18 cellular contexts compared by ENCODE assay signal in the genomic region with DNA sequence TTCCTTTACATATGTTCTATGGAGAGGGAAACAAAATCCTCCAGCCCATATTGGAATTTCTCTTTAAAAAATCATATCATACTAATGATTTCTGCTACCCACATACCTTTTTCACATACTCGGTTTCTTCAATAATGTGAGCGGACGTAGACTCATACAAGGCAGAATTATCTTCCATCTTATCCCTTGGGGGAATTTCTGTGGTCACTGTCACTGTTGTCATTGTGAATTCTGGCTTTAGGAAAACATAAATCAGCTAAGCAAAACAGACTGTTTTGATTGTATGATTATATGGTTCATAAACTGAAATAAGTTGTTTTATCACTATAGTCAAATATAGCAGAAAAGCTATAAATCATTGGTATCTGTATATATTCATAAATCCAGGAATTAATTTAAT. TPM values are rescaled to one million over a fixed set of nuclear protein-coding genes. Genes with fewer than 3 reads are reported as not detected.
DNase-seq lines count a peak whose midpoint lies in the region; ATAC-seq and TF ChIP-seq lines count a peak whose summit lies in the region.
"Had no signal": no experiment of that assay in that cellular context is flagged by ENCODE, and none has a peak within 500 bp of the region (broad histone marks: within the 10 kb centered on the region; RNA-seq: fewer than 3 reads in every experiment).

No MANE protein-coding gene starts in this region.

- no peaks in the 10 kb centered on the region for H3K9me2 ChIP-seq in SK-N-SH

- no peak for TF ChIP-seq CTCF in SK-N-SH (IDR thresholded peaks at IDR 0.05)
- TF ChIP-seq CTCF in osteoblast (IDR thresholded peaks at IDR 0.05; ENCODE audit: extremely low read depth, low read depth, low read length) = no peak

- POLR2A ChIA-PET in SK-N-SH (lab: Yijun Ruan, JAX) = no interaction called here

- 82% methylated on average over 3 of the region's 3 CpGs for WGBS in SK-N-SH (ENCODE audit: low lambda C conversion rate)

- H3K9ac ChIP-seq in SK-N-SH = no peak overlapping the region
- H3K9ac ChIP-seq: BLaER1, GM23248 had no signal

- H3K9me3 ChIP-seq in SK-N-SH (no peaks in the 10 kb centered on the region), osteoblast (ENCODE audit: low read depth, low read length) (no peaks in the 10 kb centered on the region)
- H3K9me3 ChIP-seq: BLaER1, Caco-2 had no signal

- no peaks in the 10 kb centered on the region for H3K27me3 ChIP-seq in SK-N-SH (ENCODE audit: insufficient read depth)
- no peaks in the 10 kb centered on the region for H3K27me3 ChIP-seq in osteoblast (ENCODE audit: insufficient read depth, low read length)
- H3K27me3 ChIP-seq: BLaER1 had no signal

- peaks cover 0 to 6% of the 10 kb centered on the region in 2 experiments; a peak in 2 of 4 replicates for H3K4me1 ChIP-seq in SK-N-SH (ENCODE audit: control insufficient read depth in 1 of 2, insufficient read depth in 2 of 2, low read depth in 1 of 2, low read length in 1 of 2)
- H3K4me1 ChIP-seq in osteoblast (ENCODE audit: insufficient read depth, low read length) = no peaks in the 10 kb centered on the region

- H4K20me1 ChIP-seq in SK-N-SH (ENCODE audit: insufficient read depth) = no peaks in the 10 kb centered on the region
- no peaks in the 10 kb centered on the region for H4K20me1 ChIP-seq in osteoblast (ENCODE audit: insufficient read depth, low read length)
- H4K20me1 ChIP-seq: BLaER1 had no signal

- peak in 1 of 2 experiments; percentile 77; a peak in 2 of 4 replicates for TF ChIP-seq EP300 in SK-N-SH (IDR thresholded peaks at IDR 0.05; ENCODE audit: borderline replicate concordance in 1 of 2, low read depth in 1 of 2, low read length in 1 of 2)

- H3K4me3 ChIP-seq in SK-N-SH (ENCODE audit: low read depth in 2 of 2, low read length in 1 of 2) (no peak overlapping the region), osteoblast (ENCODE audit: insufficient read depth, low read length) (no peak overlapping the region)
- H3K4me3 ChIP-seq: BLaER1, GM23248 had no signal

- no peak for TF ChIP-seq RAD21 in SK-N-SH (IDR thresholded peaks at IDR 0.05; ENCODE audit: low read length)

- no peaks in the 10 kb centered on the region for H3K36me3 ChIP-seq in SK-N-SH (replicated peaks in 1 of 2; ENCODE audit: control insufficient read depth in 1 of 2, insufficient read depth in 2 of 2, low read length in 1 of 2)
- no peaks in the 10 kb centered on the region for H3K36me3 ChIP-seq in osteoblast (ENCODE audit: insufficient read depth, low read length)
- H3K36me3 ChIP-seq: BLaER1 had no signal

- ATAC-seq in SK-N-SH treated with all-trans-retinoic acid at 6 μM for 48 hours = no peak
- ATAC-seq: CD8-positive, alpha-beta T cell had no signal

- H3K4me2 ChIP-seq in SK-N-SH = no peak overlapping the region
- no peak overlapping the region for H3K4me2 ChIP-seq in osteoblast (ENCODE audit: insufficient read depth, low read length)
- H3K4me2 ChIP-seq: BLaER1 had no signal

- H3K27ac ChIP-seq in SK-N-SH (ENCODE audit: low read depth in 2 of 2, low read length in 1 of 2) = peak overlapping the region in 1 of 2 experiments; percentile 39; a peak in 2 of 4 replicates
- H3K27ac ChIP-seq in osteoblast (ENCODE audit: low read depth, low read length) = no peak overlapping the region
- H3K27ac ChIP-seq: 22Rv1, BLaER1, C4-2B, GM23248 had no signal

- H2AFZ ChIP-seq in SK-N-SH (ENCODE audit: low read depth) (no peak overlapping the region), osteoblast (ENCODE audit: low read length) (peak overlapping the region; percentile 36)
- H2AFZ ChIP-seq: GM23248 had no signal

- no peaks in the 10 kb centered on the region for H3F3A ChIP-seq in SK-N-SH (replicated peaks; ENCODE audit: insufficient read depth)

- DNase-seq in SK-N-SH (no peak), M059J (ENCODE audit: low read depth) (peak; percentile 46), osteoblast (ENCODE audit: insufficient read length, low spot score, missing footprints) (no peak), HUDEP-2 (lab: John Stamatoyannopoulos, UW; ENCODE audit: unreplicated experiment in 76 of 76) (no peak), activated gamma-delta T cell treated with Interleukin-2 at 50 U/mL for 16 hours (no peak)
- DNase-seq: Caco-2; CD4-positive, CD25-positive, alpha-beta regulatory T cell; CD8-positive, alpha-beta T cell; DMS153; DND-41; GM23248; H7; HCEC 1CT; HFFc6 had no signal

- H3K79me2 ChIP-seq in SK-N-SH (ENCODE audit: insufficient read depth) = no peaks in the 10 kb centered on the region; the same call in 1 of the 2 replicates
- no peaks in the 10 kb centered on the region for H3K79me2 ChIP-seq in osteoblast (ENCODE audit: insufficient read depth, low read length)

- CTCF ChIA-PET in SK-N-SH (lab: Yijun Ruan, JAX) = interaction anchor here (0.6 to 1.3 kb wide), 2 partner anchors 47 to 292 kb away, joined by 3 read pairs; no protein-coding TSS in a partner anchor

TF ChIP-seq in SK-N-SH, 30 proteins besides CTCF, POLR2A, EP300 and RAD21:
- TF ChIP-seq GATA2 (CRISPR knock-in tag; IDR thresholded peaks at IDR 0.05) (peak; percentile 77), TAF1 (IDR thresholded peaks at IDR 0.05; ENCODE audit: borderline replicate concordance, low read depth, low read length) (no peak), RCOR1 (IDR thresholded peaks at IDR 0.05; ENCODE audit: low read length) (0 out of 2 replicates have a peak, but pooled peaks have one; percentile 10)

TF ChIP-seq in SK-N-SH treated with all-trans-retinoic acid at 6 μM for 48 hours, 23 proteins besides CTCF, POLR2A, EP300 and RAD21 (continues in another document):
- TF ChIP-seq ZNF565 (CRISPR knock-in tag; conservative IDR thresholded peaks at IDR 0.05; ENCODE audit: low read depth) (no peak), PPARA (CRISPR knock-in tag; IDR thresholded peaks at IDR 0.05; ENCODE audit: borderline replicate concordance) (no peak), OSR1 (CRISPR knock-in tag; IDR thresholded peaks at IDR 0.05) (no peak), ZNF8 (CRISPR knock-in tag; IDR thresholded peaks at IDR 0.05) (no peak), ZNF70 (CRISPR knock-in tag; IDR thresholded peaks at IDR 0.05) (no peak), TOX (CRISPR knock-in tag; IDR thresholded peaks at IDR 0.05; ENCODE audit: borderline replicate concordance) (no peak), GLIS3 (CRISPR knock-in tag; IDR thresholded peaks at IDR 0.05) (no peak), ISL1 (CRISPR knock-in tag; IDR thresholded peaks at IDR 0.05) (no peak), BACH2 (CRISPR knock-in tag; IDR thresholded peaks at IDR 0.05; ENCODE audit: borderline replicate concordance) (no peak)
- TF ChIP-seq, protein P1, sequence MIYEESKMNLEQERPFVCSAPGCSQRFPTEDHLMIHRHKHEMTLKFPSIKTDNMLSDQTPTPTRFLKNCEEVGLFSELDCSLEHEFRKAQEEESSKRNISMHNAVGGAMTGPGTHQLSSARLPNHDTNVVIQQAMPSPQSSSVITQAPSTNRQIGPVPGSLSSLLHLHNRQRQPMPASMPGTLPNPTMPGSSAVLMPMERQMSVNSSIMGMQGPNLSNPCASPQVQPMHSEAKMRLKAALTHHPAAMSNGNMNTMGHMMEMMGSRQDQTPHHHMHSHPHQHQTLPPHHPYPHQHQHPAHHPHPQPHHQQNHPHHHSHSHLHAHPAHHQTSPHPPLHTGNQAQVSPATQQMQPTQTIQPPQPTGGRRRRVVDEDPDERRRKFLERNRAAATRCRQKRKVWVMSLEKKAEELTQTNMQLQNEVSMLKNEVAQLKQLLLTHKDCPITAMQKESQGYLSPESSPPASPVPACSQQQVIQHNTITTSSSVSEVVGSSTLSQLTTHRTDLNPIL (CRISPR knock-in tag; IDR thresholded peaks at IDR 0.05; ENCODE audit: low read depth) = no peak
- TF ChIP-seq, protein P2, sequence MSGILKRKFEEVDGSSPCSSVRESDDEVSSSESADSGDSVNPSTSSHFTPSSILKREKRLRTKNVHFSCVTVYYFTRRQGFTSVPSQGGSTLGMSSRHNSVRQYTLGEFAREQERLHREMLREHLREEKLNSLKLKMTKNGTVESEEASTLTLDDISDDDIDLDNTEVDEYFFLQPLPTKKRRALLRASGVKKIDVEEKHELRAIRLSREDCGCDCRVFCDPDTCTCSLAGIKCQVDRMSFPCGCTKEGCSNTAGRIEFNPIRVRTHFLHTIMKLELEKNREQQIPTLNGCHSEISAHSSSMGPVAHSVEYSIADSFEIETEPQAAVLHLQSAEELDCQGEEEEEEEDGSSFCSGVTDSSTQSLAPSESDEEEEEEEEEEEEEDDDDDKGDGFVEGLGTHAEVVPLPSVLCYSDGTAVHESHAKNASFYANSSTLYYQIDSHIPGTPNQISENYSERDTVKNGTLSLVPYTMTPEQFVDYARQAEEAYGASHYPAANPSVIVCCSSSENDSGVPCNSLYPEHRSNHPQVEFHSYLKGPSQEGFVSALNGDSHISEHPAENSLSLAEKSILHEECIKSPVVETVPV (CRISPR knock-in tag; IDR thresholded peaks at IDR 0.05) = no peak
- TF ChIP-seq, protein P3, sequence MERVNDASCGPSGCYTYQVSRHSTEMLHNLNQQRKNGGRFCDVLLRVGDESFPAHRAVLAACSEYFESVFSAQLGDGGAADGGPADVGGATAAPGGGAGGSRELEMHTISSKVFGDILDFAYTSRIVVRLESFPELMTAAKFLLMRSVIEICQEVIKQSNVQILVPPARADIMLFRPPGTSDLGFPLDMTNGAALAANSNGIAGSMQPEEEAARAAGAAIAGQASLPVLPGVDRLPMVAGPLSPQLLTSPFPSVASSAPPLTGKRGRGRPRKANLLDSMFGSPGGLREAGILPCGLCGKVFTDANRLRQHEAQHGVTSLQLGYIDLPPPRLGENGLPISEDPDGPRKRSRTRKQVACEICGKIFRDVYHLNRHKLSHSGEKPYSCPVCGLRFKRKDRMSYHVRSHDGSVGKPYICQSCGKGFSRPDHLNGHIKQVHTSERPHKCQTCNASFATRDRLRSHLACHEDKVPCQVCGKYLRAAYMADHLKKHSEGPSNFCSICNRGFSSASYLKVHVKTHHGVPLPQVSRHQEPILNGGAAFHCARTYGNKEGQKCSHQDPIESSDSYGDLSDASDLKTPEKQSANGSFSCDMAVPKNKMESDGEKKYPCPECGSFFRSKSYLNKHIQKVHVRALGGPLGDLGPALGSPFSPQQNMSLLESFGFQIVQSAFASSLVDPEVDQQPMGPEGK (CRISPR knock-in tag; IDR thresholded peaks at IDR 0.05; ENCODE audit: borderline replicate concordance) = no peak

RNA-seq across cellular contexts. Expression of a gene that starts 16.7 kb away (rescaled TPM):
- not detected in 2 replicates for polyA plus RNA-seq in SK-N-SH (2012; rRNA removed)
- polyA plus RNA-seq in SK-N-SH (2012; cell fraction: cytosol; rRNA removed) = 0.01 TPM in 1 of 2 replicates, not detected in the other
- not detected in 2 replicates for polyA plus RNA-seq in SK-N-SH (2012; cell fraction: nucleus; rRNA removed)
- total RNA-seq in M059J (2014; rRNA removed; shearing (Covaris generic)) = 0.05 and 0.30 TPM in 2 replicates
- 9.0 and 13.3 TPM in 2 replicates for total RNA-seq in osteoblast
- total RNA-seq: CD4-positive, CD25-positive, alpha-beta regulatory T cell; CD8-positive, alpha-beta T cell had no signal
- polyA plus RNA-seq: CD4-positive, CD25-positive, alpha-beta regulatory T cell had no signal
